Comparison of ENCODE assay signal across 8 cellular contexts in genomic region chr12:110039085-110039807, GRCh38. TPM values are rescaled to one million over a fixed set of nuclear protein-coding genes. Genes with fewer than 3 reads are reported as not detected.
A peak's percentile ranks its signal among the peaks of the same experiment; 100 is the strongest.
DNase-seq lines count a peak whose midpoint lies in the region; ATAC-seq and TF ChIP-seq lines count a peak whose summit lies in the region.

No MANE protein-coding gene starts in this region.

- TF ChIP-seq CTCF in HEK293 (tag by site-specific recombination; IDR thresholded peaks at IDR 0.05) (no peak), prostate gland (IDR thresholded peaks at IDR 0.05) (no peak), GM13977 (IDR thresholded peaks at IDR 0.05; ENCODE audit: extremely low read depth, insufficient read depth, missing control alignments) (no peak)

- CTCF ChIA-PET in HEK293 (lab: Yijun Ruan, JAX): no interaction called here

- H3K9me3 ChIP-seq in HEK293 (ENCODE audit: control insufficient read depth, insufficient read depth, low read depth, low read length) (no peaks in the 10 kb centered on the region), prostate gland (no peaks in the 10 kb centered on the region)

- peak; percentile 92 for DNase-seq in A172 (ENCODE audit: low spot score)
- DNase-seq in activated CD4-positive, alpha-beta T cell treated with anti-CD3 and anti-CD28 coated beads, Interleukin-2, amount 10 ng/mL, durations not matched to agents 24 days and 14 days: peak; percentile 79
- DNase-seq in epithelial cell of prostate (ENCODE audit: low read depth, low spot score): peak; percentile 68
- DNase-seq in prostate gland (ENCODE audit: low spot score): peak; percentile 60
- no peak for DNase-seq in GDM1 (lab: John Stamatoyannopoulos, UW)
- DNase-seq in GM13977 (ENCODE audit: low spot score): no peak

- peak overlapping the region; percentile 40 for H3K27ac ChIP-seq in HEK293 (ENCODE audit: extremely low read depth, low read depth, low read length)
- peak overlapping the region; percentile 97 for H3K27ac ChIP-seq in epithelial cell of prostate
- peak overlapping the region; percentile 63 to 71 for H3K27ac ChIP-seq in prostate gland

- H3K4me1 Mint-ChIP-seq in activated CD4-positive, alpha-beta T cell treated with anti-CD3 and anti-CD28 coated beads, Interleukin-2, amount 10 ng/mL, durations not matched to agents 24 days and 14 days: peaks cover 46% of the 10 kb centered on the region

- peaks cover 7 to 62% of the 10 kb centered on the region in 2 experiments; a peak in 1 of 3 replicates for H3K36me3 ChIP-seq in HEK293 (ENCODE audit: control insufficient read depth in 2 of 2, insufficient read depth in 1 of 2, low read length in 2 of 2)
- H3K36me3 ChIP-seq in prostate gland: no peaks in the 10 kb centered on the region

- no peak for ATAC-seq in HG02588 (IDR thresholded peaks at IDR 0.05; ENCODE audit: unreplicated experiment)

- in situ Hi-C loops in GM13977 (cut with MboI; ENCODE audit: low pct_unique_long_range_greater_than_20kb, low sequenced_read_pairs, unreplicated experiment): no loop called here

- 18% methylated on average over 5 of the region's 5 CpGs for WGBS in prostate gland

- peak overlapping the region; percentile 54 for H3K4me3 Mint-ChIP-seq in activated CD4-positive, alpha-beta T cell treated with anti-CD3 and anti-CD28 coated beads, Interleukin-2, amount 10 ng/mL, durations not matched to agents 24 days and 14 days

- peaks cover 64% of the 10 kb centered on the region for H3K36me3 Mint-ChIP-seq in activated CD4-positive, alpha-beta T cell treated with anti-CD3 and anti-CD28 coated beads, Interleukin-2, amount 10 ng/mL, durations not matched to agents 24 days and 14 days (ENCODE audit: low read depth)

- no peaks in the 10 kb centered on the region for H3K27me3 ChIP-seq in prostate gland (replicated peaks; ENCODE audit: insufficient read depth)

- H3K4me1 ChIP-seq in HEK293 (ENCODE audit: control insufficient read depth, insufficient read depth, low read length): peaks cover 13% of the 10 kb centered on the region
- H3K4me1 ChIP-seq in prostate gland (replicated peaks): no peaks in the 10 kb centered on the region

- H3K27me3 Mint-ChIP-seq in activated CD4-positive, alpha-beta T cell treated with anti-CD3 and anti-CD28 coated beads, Interleukin-2, amount 10 ng/mL, durations not matched to agents 24 days and 14 days: no peaks in the 10 kb centered on the region

- TF ChIP-seq POLR2A in prostate gland (IDR thresholded peaks at IDR 0.05): no peak

- POLR2A ChIA-PET in HEK293 (lab: Yijun Ruan, JAX): no interaction called here

- intact Hi-C loops in activated CD4-positive, alpha-beta T cell treated with anti-CD3 and anti-CD28 coated beads, Interleukin-2, amount 10 ng/mL, durations not matched to agents 24 days and 14 days (cut with micrococcal nuclease): no loop called here
- intact Hi-C loops in prostate gland (cut with DNase I): no loop called here

- no peak overlapping the region for H3K4me3 ChIP-seq in HEK293 (ENCODE audit: low read depth, low read length)
- H3K4me3 ChIP-seq in prostate gland: no peak overlapping the region

- no peaks in the 10 kb centered on the region for H3K9me3 Mint-ChIP-seq in activated CD4-positive, alpha-beta T cell treated with anti-CD3 and anti-CD28 coated beads, Interleukin-2, amount 10 ng/mL, durations not matched to agents 24 days and 14 days

- H3K27ac Mint-ChIP-seq in activated CD4-positive, alpha-beta T cell treated with anti-CD3 and anti-CD28 coated beads, Interleukin-2, amount 10 ng/mL, durations not matched to agents 24 days and 14 days: peak overlapping the region; percentile 92

TF ChIP-seq in HEK293, 187 proteins besides CTCF, POLR2A, EP300 and RAD21 (continues in another document):
- TF ChIP-seq ZNF362 (tag by site-specific recombination; IDR thresholded peaks at IDR 0.05) (0 out of 2 replicates have a peak, but pooled peaks have one; percentile 40), INSM2 (tag by site-specific recombination; IDR thresholded peaks at IDR 0.05) (peak; percentile 99), BCL6B (tag by site-specific recombination; IDR thresholded peaks at IDR 0.05) (peak; percentile 37; the same call in 1 of the 2 replicates), ZNF558 (tag by site-specific recombination; IDR thresholded peaks at IDR 0.05) (no peak), KLF8 (tag by site-specific recombination; IDR thresholded peaks at IDR 0.05) (peak; percentile 23; the same call in 1 of the 2 replicates), ZFP37 (tag by site-specific recombination; IDR thresholded peaks at IDR 0.05) (no peak), ZNF239 (tag by site-specific recombination; IDR thresholded peaks at IDR 0.05) (no peak), ZNF324 (tag by site-specific recombination; IDR thresholded peaks at IDR 0.05) (no peak), ZNF366 (tag by site-specific recombination; conservative IDR thresholded peaks at IDR 0.05) (peak; percentile 54; the same call in 1 of the 2 replicates), ZNF24 (tag by site-specific recombination; IDR thresholded peaks at IDR 0.05) (peak; percentile 87; the same call in 1 of the 2 replicates), ZNF2 (tag by site-specific recombination; IDR thresholded peaks at IDR 0.05) (no peak), ZNF416 (tag by site-specific recombination; IDR thresholded peaks at IDR 0.05) (no peak), TCF7L2 (IDR thresholded peaks at IDR 0.05; ENCODE audit: borderline replicate concordance, low read depth, low read length) (no peak), ZNF449 (tag by site-specific recombination; IDR thresholded peaks at IDR 0.05) (peak; percentile 89), ZNF423 (tag by site-specific recombination; IDR thresholded peaks at IDR 0.05) (no peak)

RNA-seq across cellular contexts. Expression of gene C12orf76, which starts 9.1 kb away (rescaled TPM):
- total RNA-seq in A172 (2014; rRNA removed; shearing (Covaris generic)): 12.9 and 18.3 TPM in 2 replicates
- 21.3 and 25.1 TPM in 2 replicates for total RNA-seq in activated CD4-positive, alpha-beta T cell treated with anti-CD3 and anti-CD28 coated beads, Interleukin-2, amount 10 ng/mL, durations not matched to agents 24 days and 14 days
- 10 to 100 TPM; 20.4 to 26.1 TPM for total RNA-seq in prostate gland

RNA-seq across cellular contexts. Expression of gene ANKRD13A, which starts 40.0 kb away (rescaled TPM):
- 131 and 155 TPM in 2 replicates for total RNA-seq in A172 (2014; rRNA removed; shearing (Covaris generic))
- total RNA-seq in activated CD4-positive, alpha-beta T cell treated with anti-CD3 and anti-CD28 coated beads, Interleukin-2, amount 10 ng/mL, durations not matched to agents 24 days and 14 days: 60.6 and 62.5 TPM in 2 replicates
- total RNA-seq in prostate gland: 10 to 100 TPM; 76.1 to 87.4 TPM

RNA-seq across cellular contexts. Expression of gene GIT2, which starts 43.1 kb away (rescaled TPM):
- 30.2 and 30.3 TPM in 2 replicates for total RNA-seq in A172 (2014; rRNA removed; shearing (Covaris generic))
- 87.1 and 88.6 TPM in 2 replicates for total RNA-seq in activated CD4-positive, alpha-beta T cell treated with anti-CD3 and anti-CD28 coated beads, Interleukin-2, amount 10 ng/mL, durations not matched to agents 24 days and 14 days
- 10 to 100 TPM; 20.9 to 43.3 TPM for total RNA-seq in prostate gland

Comparison
In these comparisons a context has a peak if more than half of its experiments do, and no peak if none do; other contexts are left out.
1. DNase-seq: peak in A172 (single experiment), activated CD4-positive, alpha-beta T cell treated with anti-CD3 and anti-CD28 coated beads, Interleukin-2, amount 10 ng/mL, durations not matched to agents 24 days and 14 days (single experiment), epithelial cell of prostate (single experiment) and prostate gland (single experiment); none in GDM1 (single experiment) and GM13977 (single experiment).
2. H3K27ac ChIP-seq: peak in every context shown above with its lines; median percentile 97 in epithelial cell of prostate; 67 in prostate gland; 40 in HEK293.